In the genomic region with DNA sequence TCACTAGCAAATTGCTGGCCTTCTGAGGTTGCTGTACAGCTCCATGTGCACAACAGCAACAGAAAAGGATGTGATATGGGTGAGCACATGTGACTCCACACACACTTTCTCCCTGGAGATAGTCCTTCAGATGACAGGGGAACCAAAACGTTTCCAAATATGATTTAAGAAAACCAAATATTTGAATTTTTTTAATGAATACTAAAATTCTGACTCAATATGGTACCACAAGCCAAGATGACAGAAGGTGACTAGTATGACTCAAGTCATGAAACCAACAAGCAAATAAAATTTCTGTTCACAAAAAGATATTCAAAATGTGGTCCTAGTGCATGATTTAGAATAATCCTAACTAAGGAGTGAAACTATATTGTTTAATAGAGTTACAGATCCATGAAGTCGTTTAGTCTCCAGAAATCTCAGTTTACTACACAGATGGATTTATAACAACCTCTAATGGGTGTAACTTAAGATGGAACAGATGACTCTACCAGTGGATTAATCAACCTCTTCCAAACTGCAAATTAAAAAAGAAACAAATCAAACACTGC, we compare ENCODE assay signal across 1 cellular context.
TF ChIP-seq lines count a peak whose summit lies in the region.

No MANE protein-coding gene starts in this region.

TF ChIP-seq in GM23338, 12 proteins besides CTCF, POLR2A, EP300 and RAD21 (continued from another document):
- TF ChIP-seq, protein P1, sequence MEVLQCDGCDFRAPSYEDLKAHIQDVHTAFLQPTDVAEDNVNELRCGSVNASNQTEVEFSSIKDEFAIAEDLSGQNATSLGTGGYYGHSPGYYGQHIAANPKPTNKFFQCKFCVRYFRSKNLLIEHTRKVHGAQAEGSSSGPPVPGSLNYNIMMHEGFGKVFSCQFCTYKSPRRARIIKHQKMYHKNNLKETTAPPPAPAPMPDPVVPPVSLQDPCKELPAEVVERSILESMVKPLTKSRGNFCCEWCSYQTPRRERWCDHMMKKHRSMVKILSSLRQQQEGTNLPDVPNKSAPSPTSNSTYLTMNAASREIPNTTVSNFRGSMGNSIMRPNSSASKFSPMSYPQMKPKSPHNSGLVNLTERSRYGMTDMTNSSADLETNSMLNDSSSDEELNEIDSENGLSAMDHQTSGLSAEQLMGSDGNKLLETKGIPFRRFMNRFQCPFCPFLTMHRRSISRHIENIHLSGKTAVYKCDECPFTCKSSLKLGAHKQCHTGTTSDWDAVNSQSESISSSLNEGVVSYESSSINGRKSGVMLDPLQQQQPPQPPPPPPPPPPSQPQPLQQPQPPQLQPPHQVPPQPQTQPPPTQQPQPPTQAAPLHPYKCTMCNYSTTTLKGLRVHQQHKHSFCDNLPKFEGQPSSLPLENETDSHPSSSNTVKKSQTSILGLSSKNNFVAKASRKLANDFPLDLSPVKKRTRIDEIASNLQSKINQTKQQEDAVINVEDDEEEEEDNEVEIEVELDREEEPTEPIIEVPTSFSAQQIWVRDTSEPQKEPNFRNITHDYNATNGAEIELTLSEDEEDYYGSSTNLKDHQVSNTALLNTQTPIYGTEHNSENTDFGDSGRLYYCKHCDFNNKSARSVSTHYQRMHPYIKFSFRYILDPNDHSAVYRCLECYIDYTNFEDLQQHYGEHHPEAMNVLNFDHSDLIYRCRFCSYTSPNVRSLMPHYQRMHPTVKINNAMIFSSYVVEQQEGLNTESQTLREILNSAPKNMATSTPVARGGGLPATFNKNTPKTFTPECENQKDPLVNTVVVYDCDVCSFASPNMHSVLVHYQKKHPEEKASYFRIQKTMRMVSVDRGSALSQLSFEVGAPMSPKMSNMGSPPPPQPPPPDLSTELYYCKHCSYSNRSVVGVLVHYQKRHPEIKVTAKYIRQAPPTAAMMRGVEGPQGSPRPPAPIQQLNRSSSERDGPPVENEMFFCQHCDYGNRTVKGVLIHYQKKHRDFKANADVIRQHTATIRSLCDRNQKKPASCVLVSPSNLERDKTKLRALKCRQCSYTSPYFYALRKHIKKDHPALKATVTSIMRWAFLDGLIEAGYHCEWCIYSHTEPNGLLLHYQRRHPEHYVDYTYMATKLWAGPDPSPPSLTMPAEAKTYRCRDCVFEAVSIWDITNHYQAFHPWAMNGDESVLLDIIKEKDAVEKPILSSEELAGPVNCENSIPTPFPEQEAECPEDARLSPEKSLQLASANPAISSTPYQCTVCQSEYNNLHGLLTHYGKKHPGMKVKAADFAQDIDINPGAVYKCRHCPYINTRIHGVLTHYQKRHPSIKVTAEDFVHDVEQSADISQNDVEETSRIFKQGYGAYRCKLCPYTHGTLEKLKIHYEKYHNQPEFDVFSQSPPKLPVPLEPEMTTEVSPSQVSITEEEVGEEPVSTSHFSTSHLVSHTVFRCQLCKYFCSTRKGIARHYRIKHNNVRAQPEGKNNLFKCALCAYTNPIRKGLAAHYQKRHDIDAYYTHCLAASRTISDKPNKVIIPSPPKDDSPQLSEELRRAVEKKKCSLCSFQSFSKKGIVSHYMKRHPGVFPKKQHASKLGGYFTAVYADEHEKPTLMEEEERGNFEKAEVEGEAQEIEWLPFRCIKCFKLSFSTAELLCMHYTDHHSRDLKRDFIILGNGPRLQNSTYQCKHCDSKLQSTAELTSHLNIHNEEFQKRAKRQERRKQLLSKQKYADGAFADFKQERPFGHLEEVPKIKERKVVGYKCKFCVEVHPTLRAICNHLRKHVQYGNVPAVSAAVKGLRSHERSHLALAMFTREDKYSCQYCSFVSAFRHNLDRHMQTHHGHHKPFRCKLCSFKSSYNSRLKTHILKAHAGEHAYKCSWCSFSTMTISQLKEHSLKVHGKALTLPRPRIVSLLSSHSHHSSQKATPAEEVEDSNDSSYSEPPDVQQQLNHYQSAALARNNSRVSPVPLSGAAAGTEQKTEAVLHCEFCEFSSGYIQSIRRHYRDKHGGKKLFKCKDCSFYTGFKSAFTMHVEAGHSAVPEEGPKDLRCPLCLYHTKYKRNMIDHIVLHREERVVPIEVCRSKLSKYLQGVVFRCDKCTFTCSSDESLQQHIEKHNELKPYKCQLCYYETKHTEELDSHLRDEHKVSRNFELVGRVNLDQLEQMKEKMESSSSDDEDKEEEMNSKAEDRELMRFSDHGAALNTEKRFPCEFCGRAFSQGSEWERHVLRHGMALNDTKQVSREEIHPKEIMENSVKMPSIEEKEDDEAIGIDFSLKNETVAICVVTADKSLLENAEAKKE (CRISPR knock-in tag; IDR thresholded peaks at IDR 0.05), result no peak
- TF ChIP-seq ZNF331 (CRISPR knock-in tag; IDR thresholded peaks at IDR 0.05; ENCODE audit: low read depth), result no peak
